28 cellular contexts compared by ENCODE assay signal in genomic region chr12:76787689-76788088, GRCh38.
"Had no signal": no experiment of that assay in that cellular context is flagged by ENCODE, and none has a peak within 500 bp of the region (broad histone marks: within the 10 kb centered on the region; RNA-seq: fewer than 3 reads in every experiment).

No MANE protein-coding gene starts in this region.

- H3K36me3 ChIP-seq: ascending aorta, breast epithelium, cardiac muscle cell, colonic mucosa had no signal

- H3K4me3 Mint-ChIP-seq: activated CD4-positive, alpha-beta memory T cell treated with anti-CD3 and anti-CD28 coated beads, Interleukin-2, amount 10 ng/mL, durations not matched to agents 7 days and 5 days; activated CD4-positive, alpha-beta T cell treated with anti-CD3 and anti-CD28 coated beads, Interleukin-2, amount 10 ng/mL, durations not matched to agents 7 days and 5 days; activated naive CD4-positive, alpha-beta T cell treated with anti-CD3 and anti-CD28 coated beads, Interleukin-2, amount 10 ng/mL, durations not matched to agents 7 days and 5 days; activated naive CD8-positive, alpha-beta T cell treated with anti-CD3 and anti-CD28 coated beads, Interleukin-2, amount 10 ng/mL, durations not matched to agents 7 days and 5 days; activated T-cell treated with anti-CD3 and anti-CD28 coated beads, Interleukin-2, amount 50 U/mL, for 24 hours; activated T-cell treated with anti-CD3 and anti-CD28 coated beads, Interleukin-2, amount 50 U/mL, for 72 hours; brain; endodermal cell had no signal

- H3K4me1 Mint-ChIP-seq: activated CD4-positive, alpha-beta memory T cell treated with anti-CD3 and anti-CD28 coated beads, Interleukin-2, amount 10 ng/mL, durations not matched to agents 7 days and 5 days; activated naive CD4-positive, alpha-beta T cell treated with anti-CD3 and anti-CD28 coated beads, Interleukin-2, amount 10 ng/mL, durations not matched to agents 7 days and 5 days had no signal

- H3K27ac ChIP-seq: ascending aorta, breast epithelium, colonic mucosa had no signal

- FAIRE-seq: frontal cortex had no signal

- H3K27ac Mint-ChIP-seq: activated CD4-positive, alpha-beta memory T cell treated with anti-CD3 and anti-CD28 coated beads, Interleukin-2, amount 10 ng/mL, durations not matched to agents 7 days and 5 days; activated CD4-positive, alpha-beta T cell treated with anti-CD3 and anti-CD28 coated beads, Interleukin-2, amount 10 ng/mL, durations not matched to agents 7 days and 5 days; activated naive CD4-positive, alpha-beta T cell treated with anti-CD3 and anti-CD28 coated beads, Interleukin-2, amount 10 ng/mL, durations not matched to agents 7 days and 5 days; activated naive CD4-positive, alpha-beta T cell treated with anti-CD3 and anti-CD28 coated beads, Interleukin-2, amount 50 U/mL, for 72 hours; activated naive CD8-positive, alpha-beta T cell treated with anti-CD3 and anti-CD28 coated beads, Interleukin-2, amount 10 ng/mL, durations not matched to agents 7 days and 5 days; activated T-cell treated with anti-CD3 and anti-CD28 coated beads, Interleukin-2, amount 50 U/mL, for 24 hours; activated T-cell treated with anti-CD3 and anti-CD28 coated beads, Interleukin-2, amount 50 U/mL, for 72 hours; brain; endodermal cell had no signal

- H3K9me3 ChIP-seq: ascending aorta, breast epithelium, colonic mucosa had no signal

- DNase-seq: activated CD4-positive, alpha-beta memory T cell treated with anti-CD3 and anti-CD28 coated beads, Interleukin-2, amount 10 ng/mL, durations not matched to agents 7 days and 5 days; activated CD4-positive, alpha-beta T cell treated with anti-CD3 and anti-CD28 coated beads for 1 hour; activated CD4-positive, alpha-beta T cell treated with anti-CD3 and anti-CD28 coated beads for 4 hours; activated CD4-positive, alpha-beta T cell treated with anti-CD3 and anti-CD28 coated beads, Interleukin-2, amount 10 ng/mL, durations not matched to agents 7 days and 5 days; activated CD4-positive, alpha-beta T cell treated with anti-CD3 and anti-CD28 coated beads, Interleukin-2, amount 50 U/mL, for 4 hours; activated CD8-positive, alpha-beta memory T cell treated with anti-CD3 and anti-CD28 coated beads, Interleukin-2, amount 50 U/mL, for 48 hours; activated gamma-delta T cell; activated naive CD4-positive, alpha-beta T cell; activated naive CD4-positive, alpha-beta T cell treated with anti-CD3 and anti-CD28 coated beads, Interleukin-2, amount 10 ng/mL, durations not matched to agents 7 days and 5 days; activated naive CD8-positive, alpha-beta T cell treated with anti-CD3 and anti-CD28 coated beads, Interleukin-2, amount 10 ng/mL, durations not matched to agents 7 days and 5 days; activated T-cell treated with anti-CD3 and anti-CD28 coated beads for 4 hours; activated T-cell treated with anti-CD3 and anti-CD28 coated beads, Interleukin-2, amount 50 U/mL, for 24 hours; activated T-cell treated with anti-CD3 and anti-CD28 coated beads, Interleukin-2, amount 50 U/mL, for 72 hours; central memory CD4-positive, alpha-beta T cell; cerebellar nuclear complex; colonic mucosa; effector CD8-positive, alpha-beta T cell; endodermal cell; foreskin fibroblast; head of caudate nucleus; T-helper 2 cell had no signal

- H3K4me3 ChIP-seq: ascending aorta, breast epithelium, cardiac muscle cell, colonic mucosa had no signal

- H3K9me3 Mint-ChIP-seq: activated CD4-positive, alpha-beta memory T cell treated with anti-CD3 and anti-CD28 coated beads, Interleukin-2, amount 10 ng/mL, durations not matched to agents 7 days and 5 days; activated naive CD4-positive, alpha-beta T cell treated with anti-CD3 and anti-CD28 coated beads, Interleukin-2, amount 10 ng/mL, durations not matched to agents 7 days and 5 days; activated naive CD8-positive, alpha-beta T cell treated with anti-CD3 and anti-CD28 coated beads, Interleukin-2, amount 10 ng/mL, durations not matched to agents 7 days and 5 days; endodermal cell had no signal

- H3K4me1 ChIP-seq: breast epithelium, colonic mucosa had no signal

- H3K27me3 ChIP-seq: ascending aorta, breast epithelium, cardiac muscle cell, colonic mucosa had no signal

- ATAC-seq: activated naive CD4-positive, alpha-beta T cell treated with anti-CD3 and anti-CD28 coated beads, Interleukin-2, amount 50 U/mL, for 72 hours; activated T-cell treated with anti-CD3 and anti-CD28 coated beads, Interleukin-2, amount 50 U/mL, for 72 hours; esophagus mucosa had no signal

- H3K27me3 Mint-ChIP-seq: activated CD4-positive, alpha-beta memory T cell treated with anti-CD3 and anti-CD28 coated beads, Interleukin-2, amount 10 ng/mL, durations not matched to agents 7 days and 5 days; activated CD4-positive, alpha-beta T cell treated with anti-CD3 and anti-CD28 coated beads, Interleukin-2, amount 10 ng/mL, durations not matched to agents 7 days and 5 days; activated naive CD4-positive, alpha-beta T cell treated with anti-CD3 and anti-CD28 coated beads, Interleukin-2, amount 10 ng/mL, durations not matched to agents 7 days and 5 days; activated naive CD8-positive, alpha-beta T cell treated with anti-CD3 and anti-CD28 coated beads, Interleukin-2, amount 10 ng/mL, durations not matched to agents 7 days and 5 days; activated T-cell treated with anti-CD3 and anti-CD28 coated beads, Interleukin-2, amount 50 U/mL, for 24 hours had no signal
